Comparison of ENCODE assay signal across 8 cellular contexts in the genomic region with DNA sequence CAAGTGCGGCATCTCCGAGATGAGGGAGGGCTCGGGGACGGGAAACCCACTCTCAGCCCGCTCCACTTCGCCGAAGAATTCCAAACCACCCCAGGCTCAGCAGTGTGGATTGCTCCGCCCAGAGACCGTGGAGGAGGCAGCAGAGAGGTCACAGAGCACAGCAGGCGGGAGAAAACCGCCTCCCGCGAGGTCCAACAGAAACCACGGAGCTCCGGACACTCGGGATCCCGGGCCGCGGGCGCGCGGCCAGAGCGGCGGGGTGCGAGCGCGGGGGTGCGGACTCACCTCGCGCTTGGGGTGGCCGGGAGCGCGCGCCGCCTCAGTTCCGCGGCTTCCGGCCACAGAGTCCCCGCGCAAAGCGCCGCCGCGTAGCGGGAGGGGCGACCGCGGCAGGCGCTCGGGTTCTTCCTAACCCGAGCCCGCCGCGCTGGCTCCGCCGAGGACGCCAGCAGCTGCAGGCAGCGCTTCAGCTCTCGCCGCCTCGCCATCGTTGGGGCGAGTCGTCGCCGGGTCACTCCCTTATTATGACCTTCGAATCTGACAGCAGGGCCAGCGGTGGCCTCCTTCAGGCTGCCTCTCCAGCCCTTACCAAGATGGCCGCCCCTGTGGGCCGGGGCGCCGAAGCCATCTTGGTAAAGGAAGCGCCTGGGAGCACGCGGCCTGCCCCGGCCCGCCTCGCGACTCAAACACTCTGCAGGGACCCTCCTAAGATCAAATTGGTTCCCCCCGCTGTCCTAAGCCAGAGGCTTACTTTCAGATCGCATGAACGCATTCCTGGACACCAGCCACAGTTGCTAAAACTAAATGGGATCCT. TPM values are rescaled to one million over a fixed set of nuclear protein-coding genes. Genes with fewer than 3 reads are reported as not detected.
DNase-seq lines count a peak whose midpoint lies in the region; ATAC-seq and TF ChIP-seq lines count a peak whose summit lies in the region.

Gene NAPEPLD (minus strand): TSS at position 106 of the 814 bp plus-strand sequence. CDS start 20,323 bp downstream, outside the sequence.

- H3K9me3 Mint-ChIP-seq in activated CD4-positive, alpha-beta T cell treated with anti-CD3 and anti-CD28 coated beads for 36 hours (ENCODE audit: low read depth), result no peaks in the 10 kb centered on the region

- peak; percentile 72 for TF ChIP-seq POLR2A in GM19099 (IDR thresholded peaks at IDR 0.05; ENCODE audit: extremely low read depth, insufficient read length, low read depth)

- peaks cover 32% of the 10 kb centered on the region for H3K4me1 Mint-ChIP-seq in activated CD4-positive, alpha-beta T cell treated with anti-CD3 and anti-CD28 coated beads for 36 hours

- POLR2A ChIA-PET in activated CD4-positive, alpha-beta T cell treated with anti-CD3 and anti-CD28 coated beads for 36 hours (lab: Charles Lee), result interaction anchor here (0.7 to 1.3 kb wide), 2 partner anchors 8 to 74 kb away, joined by 3 to 4 read pairs; partner anchors contain the start of gene ARMC10

- CTCF ChIA-PET in activated CD4-positive, alpha-beta T cell treated with anti-CD3 and anti-CD28 coated beads for 36 hours (lab: Charles Lee), result no interaction called here

- DNase-seq in Ammon's horn (ENCODE audit: low spot score) (peak; percentile 92), NCI-H446 treated with DMSO at 0.1 percent for 48 hours (lab: John Stamatoyannopoulos, UW) (peak; percentile 73), left kidney (ENCODE audit: low read depth, low spot score) (peak; percentile 96)
- peak; percentile 79 for DNase-seq in activated CD4-positive, alpha-beta T cell treated with anti-CD3 and anti-CD28 coated beads for 36 hours
- DNase-seq in stimulated activated CD4-positive, alpha-beta T cell treated with anti-CD3 and anti-CD28 coated beads, Interleukin-1b, Interleukin-23, amount 100 ng/mL, for 4 hours (ENCODE audit: low read depth in 2 of 2), result peak; percentile 58 to 65

- H3K36me3 Mint-ChIP-seq in activated CD4-positive, alpha-beta T cell treated with anti-CD3 and anti-CD28 coated beads for 36 hours (ENCODE audit: low read depth), result peaks cover 10% of the 10 kb centered on the region

- peak within 1 kb of the TSS; percentile 100 for H3K27ac Mint-ChIP-seq in activated CD4-positive, alpha-beta T cell treated with anti-CD3 and anti-CD28 coated beads for 36 hours

- ATAC-seq in HG03354 (IDR thresholded peaks at IDR 0.05; ENCODE audit: poor library complexity, severe bottlenecking, unreplicated experiment), result peak; percentile 88
- ATAC-seq in activated CD4-positive, alpha-beta T cell treated with anti-CD3 and anti-CD28 coated beads for 36 hours, result peak; percentile 76

- H3K27ac ChIP-seq in cingulate gyrus (ENCODE audit: low read depth, low read length), result peak within 1 kb of the TSS; percentile 97

- peaks cover 1% of the 10 kb centered on the region for H3K27me3 Mint-ChIP-seq in activated CD4-positive, alpha-beta T cell treated with anti-CD3 and anti-CD28 coated beads for 36 hours

- intact Hi-C loops in activated CD4-positive, alpha-beta T cell treated with anti-CD3 and anti-CD28 coated beads for 36 hours (cut with DNase I, micrococcal nuclease), result loop anchor here (1.0 to 5.0 kb wide), 5 partner anchors 74 to 200 kb away; partner anchors contain the start of genes ARMC10 (in 2 of the 2), FBXL13 (in 1 of the 2) and PMPCB (in 1 of the 2)

- H3K4me3 Mint-ChIP-seq in activated CD4-positive, alpha-beta T cell treated with anti-CD3 and anti-CD28 coated beads for 36 hours, result peak within 1 kb of the TSS; percentile 93

RNA-seq across cellular contexts. Expression of gene NAPEPLD, which starts in this region (rescaled TPM):
- 1 to 10 TPM; 4.7 TPM for total RNA-seq in activated CD4-positive, alpha-beta T cell treated with anti-CD3 and anti-CD28 coated beads for 36 hours

Comparison
In these comparisons a context has a peak if more than half of its experiments do, and no peak if none do; other contexts are left out.
1. Peak in every context shown above with its lines: DNase-seq, ATAC-seq and H3K27ac ChIP-seq.